ENCODE assay signal across 1 cellular context in genomic region chr17:75877752-75878173, GRCh38.
TF ChIP-seq lines count a peak whose summit lies in the region.

No MANE protein-coding gene starts in this region.

TF ChIP-seq in HepG2, 621 proteins besides CTCF, POLR2A, EP300 and RAD21 (continued from another document and continues in another):
- TF ChIP-seq, protein P1, sequence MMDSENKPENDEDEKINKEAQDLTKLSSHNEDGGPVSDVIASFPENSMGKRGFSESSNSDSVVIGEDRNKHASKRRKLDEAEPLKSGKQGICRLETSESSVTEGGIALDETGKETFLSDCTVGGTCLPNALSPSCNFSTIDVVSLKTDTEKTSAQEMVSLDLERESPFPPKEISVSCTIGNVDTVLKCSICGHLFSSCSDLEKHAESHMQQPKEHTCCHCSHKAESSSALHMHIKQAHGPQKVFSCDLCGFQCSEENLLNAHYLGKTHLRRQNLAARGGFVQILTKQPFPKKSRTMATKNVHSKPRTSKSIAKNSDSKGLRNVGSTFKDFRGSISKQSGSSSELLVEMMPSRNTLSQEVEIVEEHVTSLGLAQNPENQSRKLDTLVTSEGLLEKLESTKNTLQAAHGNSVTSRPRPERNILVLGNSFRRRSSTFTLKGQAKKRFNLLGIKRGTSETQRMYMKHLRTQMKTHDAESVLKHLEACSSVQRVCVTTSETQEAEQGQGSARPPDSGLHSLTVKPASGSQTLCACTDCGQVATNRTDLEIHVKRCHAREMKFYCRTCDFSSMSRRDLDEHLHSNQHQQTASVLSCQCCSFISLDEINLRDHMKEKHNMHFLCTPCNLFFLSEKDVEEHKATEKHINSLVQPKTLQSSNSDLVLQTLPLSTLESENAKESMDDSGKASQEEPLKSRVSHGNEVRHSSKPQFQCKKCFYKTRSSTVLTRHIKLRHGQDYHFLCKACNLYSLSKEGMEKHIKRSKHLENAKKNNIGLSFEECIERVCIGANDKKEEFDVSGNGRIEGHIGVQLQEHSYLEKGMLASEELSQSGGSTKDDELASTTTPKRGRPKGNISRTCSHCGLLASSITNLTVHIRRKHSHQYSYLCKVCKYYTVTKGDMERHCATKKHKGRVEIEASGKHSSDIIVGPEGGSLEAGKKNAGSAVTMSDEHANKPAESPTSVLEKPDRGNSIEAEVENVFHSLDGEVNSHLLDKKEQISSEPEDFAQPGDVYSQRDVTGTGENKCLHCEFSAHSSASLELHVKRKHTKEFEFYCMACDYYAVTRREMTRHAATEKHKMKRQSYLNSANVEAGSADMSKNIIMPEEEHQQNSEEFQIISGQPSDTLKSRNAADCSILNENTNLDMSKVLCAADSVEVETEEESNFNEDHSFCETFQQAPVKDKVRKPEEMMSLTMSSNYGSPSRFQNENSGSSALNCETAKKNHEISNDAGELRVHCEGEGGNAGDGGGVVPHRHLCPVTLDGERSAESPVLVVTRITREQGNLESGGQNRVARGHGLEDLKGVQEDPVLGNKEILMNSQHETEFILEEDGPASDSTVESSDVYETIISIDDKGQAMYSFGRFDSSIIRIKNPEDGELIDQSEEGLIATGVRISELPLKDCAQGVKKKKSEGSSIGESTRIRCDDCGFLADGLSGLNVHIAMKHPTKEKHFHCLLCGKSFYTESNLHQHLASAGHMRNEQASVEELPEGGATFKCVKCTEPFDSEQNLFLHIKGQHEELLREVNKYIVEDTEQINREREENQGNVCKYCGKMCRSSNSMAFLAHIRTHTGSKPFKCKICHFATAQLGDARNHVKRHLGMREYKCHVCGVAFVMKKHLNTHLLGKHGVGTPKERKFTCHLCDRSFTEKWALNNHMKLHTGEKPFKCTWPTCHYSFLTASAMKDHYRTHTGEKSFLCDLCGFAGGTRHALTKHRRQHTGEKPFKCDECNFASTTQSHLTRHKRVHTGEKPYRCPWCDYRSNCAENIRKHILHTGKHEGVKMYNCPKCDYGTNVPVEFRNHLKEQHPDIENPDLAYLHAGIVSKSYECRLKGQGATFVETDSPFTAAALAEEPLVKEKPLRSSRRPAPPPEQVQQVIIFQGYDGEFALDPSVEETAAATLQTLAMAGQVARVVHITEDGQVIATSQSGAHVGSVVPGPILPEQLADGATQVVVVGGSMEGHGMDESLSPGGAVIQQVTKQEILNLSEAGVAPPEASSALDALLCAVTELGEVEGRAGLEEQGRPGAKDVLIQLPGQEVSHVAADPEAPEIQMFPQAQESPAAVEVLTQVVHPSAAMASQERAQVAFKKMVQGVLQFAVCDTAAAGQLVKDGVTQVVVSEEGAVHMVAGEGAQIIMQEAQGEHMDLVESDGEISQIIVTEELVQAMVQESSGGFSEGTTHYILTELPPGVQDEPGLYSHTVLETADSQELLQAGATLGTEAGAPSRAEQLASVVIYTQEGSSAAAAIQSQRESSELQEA (CRISPR knock-in tag; IDR thresholded peaks at IDR 0.05; ENCODE audit: not compliant biosample characterization) = peak; percentile 78
- TF ChIP-seq SMARCE1 (IDR thresholded peaks at IDR 0.05; ENCODE audit: borderline replicate concordance) = no peak
- no peak; the same call in 1 of the 2 replicates for TF ChIP-seq ZNF777 (CRISPR knock-in tag; IDR thresholded peaks at IDR 0.05)
- peak; percentile 63 for TF ChIP-seq TFDP2 (CRISPR knock-in tag; IDR thresholded peaks at IDR 0.05)
- peak; percentile 92; the same call in 1 of the 2 replicates for TF ChIP-seq PREB (CRISPR knock-in tag; IDR thresholded peaks at IDR 0.05)
- no peak for TF ChIP-seq ZNF83 (CRISPR knock-in tag; IDR thresholded peaks at IDR 0.05; ENCODE audit: borderline replicate concordance)
- no peak for TF ChIP-seq SKI (IDR thresholded peaks at IDR 0.05; ENCODE audit: partially characterized antibody)
- TF ChIP-seq ZNF292 (CRISPR knock-in tag; IDR thresholded peaks at IDR 0.05; ENCODE audit: borderline replicate concordance, low read depth) = no peak
- peak; percentile 38; the same call in 1 of the 2 replicates for TF ChIP-seq ZNF281 (CRISPR knock-in tag; IDR thresholded peaks at IDR 0.05; ENCODE audit: borderline replicate concordance)
- TF ChIP-seq FOXJ3 (CRISPR knock-in tag; IDR thresholded peaks at IDR 0.05; ENCODE audit: borderline replicate concordance) = no peak
- peak; percentile 9; the same call in 1 of the 2 replicates for TF ChIP-seq ZSCAN22 (CRISPR knock-in tag; IDR thresholded peaks at IDR 0.05)
- no peak for TF ChIP-seq DNMT3B (CRISPR knock-in tag; conservative IDR thresholded peaks at IDR 0.05)
- TF ChIP-seq ZNF841 (CRISPR knock-in tag; IDR thresholded peaks at IDR 0.05; ENCODE audit: borderline replicate concordance) = peak; percentile 83; the same call in 1 of the 2 replicates
- no peak for TF ChIP-seq HNRNPL (IDR thresholded peaks at IDR 0.05; ENCODE audit: low read depth, low read length)
- TF ChIP-seq TAF1 (CRISPR knock-in tag; IDR thresholded peaks at IDR 0.05) = 0 out of 2 replicates have a peak, but pooled peaks have one; percentile 6
- TF ChIP-seq ZFY (CRISPR knock-in tag; IDR thresholded peaks at IDR 0.05) = peak; percentile 81
- TF ChIP-seq ELF1 (CRISPR knock-in tag; IDR thresholded peaks at IDR 0.05) = no peak
- peak; percentile 91 for TF ChIP-seq FLYWCH1 (CRISPR knock-in tag; IDR thresholded peaks at IDR 0.05)
- no peak; the same call in 1 of the 2 replicates for TF ChIP-seq RXRA (CRISPR knock-in tag; IDR thresholded peaks at IDR 0.05)
- TF ChIP-seq MXI1 (IDR thresholded peaks at IDR 0.05; ENCODE audit: borderline replicate concordance, low read depth, low read length) = 0 out of 3 replicates have a peak, but pooled peaks have one; percentile 54
- no peak for TF ChIP-seq ZNF512B (CRISPR knock-in tag; IDR thresholded peaks at IDR 0.05; ENCODE audit: borderline replicate concordance)
- no peak; the same call in 1 of the 2 replicates for TF ChIP-seq AKNA (CRISPR knock-in tag; IDR thresholded peaks at IDR 0.05; ENCODE audit: borderline replicate concordance)
- TF ChIP-seq ZNF441 (CRISPR knock-in tag; IDR thresholded peaks at IDR 0.05; ENCODE audit: borderline replicate concordance) = peak; percentile 71
- no peak; the same call in 1 of the 2 replicates for TF ChIP-seq ZNF431 (CRISPR knock-in tag; IDR thresholded peaks at IDR 0.05; ENCODE audit: borderline replicate concordance, low read depth)
- no peak for TF ChIP-seq NFE2L1 (CRISPR knock-in tag; IDR thresholded peaks at IDR 0.05; ENCODE audit: borderline replicate concordance)
- no peak for TF ChIP-seq KLF6 (CRISPR knock-in tag; IDR thresholded peaks at IDR 0.05)
- TF ChIP-seq, protein P2, sequence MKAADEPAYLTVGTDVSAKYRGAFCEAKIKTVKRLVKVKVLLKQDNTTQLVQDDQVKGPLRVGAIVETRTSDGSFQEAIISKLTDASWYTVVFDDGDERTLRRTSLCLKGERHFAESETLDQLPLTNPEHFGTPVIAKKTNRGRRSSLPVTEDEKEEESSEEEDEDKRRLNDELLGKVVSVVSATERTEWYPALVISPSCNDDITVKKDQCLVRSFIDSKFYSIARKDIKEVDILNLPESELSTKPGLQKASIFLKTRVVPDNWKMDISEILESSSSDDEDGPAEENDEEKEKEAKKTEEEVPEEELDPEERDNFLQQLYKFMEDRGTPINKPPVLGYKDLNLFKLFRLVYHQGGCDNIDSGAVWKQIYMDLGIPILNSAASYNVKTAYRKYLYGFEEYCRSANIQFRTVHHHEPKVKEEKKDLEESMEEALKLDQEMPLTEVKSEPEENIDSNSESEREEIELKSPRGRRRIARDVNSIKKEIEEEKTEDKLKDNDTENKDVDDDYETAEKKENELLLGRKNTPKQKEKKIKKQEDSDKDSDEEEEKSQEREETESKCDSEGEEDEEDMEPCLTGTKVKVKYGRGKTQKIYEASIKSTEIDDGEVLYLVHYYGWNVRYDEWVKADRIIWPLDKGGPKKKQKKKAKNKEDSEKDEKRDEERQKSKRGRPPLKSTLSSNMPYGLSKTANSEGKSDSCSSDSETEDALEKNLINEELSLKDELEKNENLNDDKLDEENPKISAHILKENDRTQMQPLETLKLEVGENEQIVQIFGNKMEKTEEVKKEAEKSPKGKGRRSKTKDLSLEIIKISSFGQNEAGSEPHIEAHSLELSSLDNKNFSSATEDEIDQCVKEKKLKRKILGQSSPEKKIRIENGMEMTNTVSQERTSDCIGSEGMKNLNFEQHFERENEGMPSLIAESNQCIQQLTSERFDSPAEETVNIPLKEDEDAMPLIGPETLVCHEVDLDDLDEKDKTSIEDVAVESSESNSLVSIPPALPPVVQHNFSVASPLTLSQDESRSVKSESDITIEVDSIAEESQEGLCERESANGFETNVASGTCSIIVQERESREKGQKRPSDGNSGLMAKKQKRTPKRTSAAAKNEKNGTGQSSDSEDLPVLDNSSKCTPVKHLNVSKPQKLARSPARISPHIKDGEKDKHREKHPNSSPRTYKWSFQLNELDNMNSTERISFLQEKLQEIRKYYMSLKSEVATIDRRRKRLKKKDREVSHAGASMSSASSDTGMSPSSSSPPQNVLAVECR (CRISPR knock-in tag; IDR thresholded peaks at IDR 0.05; ENCODE audit: borderline replicate concordance) = peak; percentile 68; the same call in 1 of the 2 replicates
